Comparison of ENCODE assay signal across 35 cellular contexts in genomic region chr12:71621938-71622337, GRCh38. TPM values are rescaled to one million over a fixed set of nuclear protein-coding genes. Genes with fewer than 3 reads are reported as not detected.
DNase-seq lines count a peak whose midpoint lies in the region; ATAC-seq and TF ChIP-seq lines count a peak whose summit lies in the region.
"Had no signal": no experiment of that assay in that cellular context is flagged by ENCODE, and none has a peak within 500 bp of the region (broad histone marks: within the 10 kb centered on the region; RNA-seq: fewer than 3 reads in every experiment).

No MANE protein-coding gene starts in this region.

- no peak for TF ChIP-seq CTCF in CD8-positive, alpha-beta T cell (IDR thresholded peaks at IDR 0.05)
- TF ChIP-seq CTCF in GM20000 (IDR thresholded peaks at IDR 0.05; ENCODE audit: extremely low read depth, missing control alignments) (no peak), testis (IDR thresholded peaks at IDR 0.05) (no peak)

- 94 to 98% methylated on average over 1 of the region's 1 CpG for WGBS in testis, 2 donors

- H3K4me3 Mint-ChIP-seq in activated CD4-positive, alpha-beta T cell treated with anti-CD3 and anti-CD28 coated beads for 36 hours: no peak overlapping the region
- H3K4me3 Mint-ChIP-seq in CD8-positive, alpha-beta T cell: no peak overlapping the region
- no peak overlapping the region for H3K4me3 Mint-ChIP-seq in activated T-helper 1 cell treated with anti-CD3 and anti-CD28 coated beads, Interleukin-12 subunit alpha, Interleukin-12 subunit beta, Interleukin-2, Interleukin-4 antibody, amounts not matched to agents 30 ng/mL and 10 ng/mL and 1 ng/mL, durations not matched to agents 14 hours and 24 hours and 36 hours
- no peak overlapping the region for H3K4me3 Mint-ChIP-seq in naive B cell
- H3K4me3 Mint-ChIP-seq: H9; T-helper 2 cell treated with Interferon-gamma antibody and Interleukin-4, amounts not matched to agents 5 μg/mL and 100 μg/mL, for 36 hours; type B pancreatic cell had no signal

- CTCF ChIA-PET in activated CD4-positive, alpha-beta T cell treated with anti-CD3 and anti-CD28 coated beads for 36 hours (lab: Charles Lee): interaction anchor here (0.7 to 1.0 kb wide), 3 partner anchors 9 to 14 kb away, joined by 3 to 7 read pairs (median 3); no protein-coding TSS in a partner anchor
- CTCF ChIA-PET in CD8-positive, alpha-beta T cell (lab: Charles Lee): interaction anchor here (0.7 to 1.1 kb wide), 2 partner anchors 14 to 15 kb away, joined by 4 read pairs; no protein-coding TSS in a partner anchor

- H3K4me3 ChIP-seq in CD8-positive, alpha-beta T cell (ENCODE audit: low read depth, low read length): no peak overlapping the region
- H3K4me3 ChIP-seq in testis: no peak overlapping the region
- H3K4me3 ChIP-seq: ascending aorta, cardiac muscle cell, coronary artery, Peyer's patch, prostate gland had no signal

- H3K27me3 ChIP-seq in CD8-positive, alpha-beta T cell (ENCODE audit: insufficient read depth, low read length): no peaks in the 10 kb centered on the region
- H3K27me3 ChIP-seq in testis: no peaks in the 10 kb centered on the region
- H3K27me3 ChIP-seq: ascending aorta, cardiac muscle cell, Peyer's patch had no signal

- DNase-seq in activated CD4-positive, alpha-beta T cell treated with anti-CD3 and anti-CD28 coated beads for 36 hours: no peak
- DNase-seq in activated CD4-positive, alpha-beta T cell treated with anti-CD3 and anti-CD28 coated beads, Interleukin-2, amount 50 U/mL, for 1 hour: no peak
- no peak for DNase-seq in CD8-positive, alpha-beta T cell
- DNase-seq in activated T-helper 1 cell treated with anti-CD3 and anti-CD28 coated beads, Interleukin-12 subunit alpha, Interleukin-12 subunit beta, Interleukin-2, Interleukin-4 antibody, amounts not matched to agents 30 ng/mL and 10 ng/mL and 1 ng/mL, durations not matched to agents 14 hours and 24 hours and 36 hours (ENCODE audit: low spot score): no peak
- no peak for DNase-seq in naive B cell
- DNase-seq in kidney tubule cell (ENCODE audit: low spot score): no peak
- DNase-seq in GM20000 (ENCODE audit: low spot score): no peak
- DNase-seq in testis: no peak
- DNase-seq: activated CD4-positive, alpha-beta T cell treated with anti-CD3 and anti-CD28 coated beads for 4 hours; activated naive CD4-positive, alpha-beta T cell; activated T-cell treated with anti-CD3 and anti-CD28 coated beads, Interleukin-2, amount 50 U/mL, for 1 hour; C1 segment of cervical spinal cord; effector memory CD4-positive, alpha-beta T cell; H9; hypothalamus; KG1; NCI-H1105 treated with DMSO at 0.1 percent for 48 hours; NCI-H187 treated with DMSO at 0.1 percent for 48 hours; NCI-H2171; NCI-H82; nucleus accumbens; SHP77; stimulated activated CD4-positive, alpha-beta T cell treated with anti-CD3 and anti-CD28 coated beads, Interleukin-12 subunit alpha, Interleukin-12 subunit beta, amount 100 ng/mL, for 4 hours; stimulated activated CD4-positive, alpha-beta T cell treated with anti-CD3 and anti-CD28 coated beads, Interleukin-2, amount 100 ng/mL, for 48 hours had no signal

- no peak for ATAC-seq in activated CD4-positive, alpha-beta T cell treated with anti-CD3 and anti-CD28 coated beads for 36 hours
- no peak for ATAC-seq in CD8-positive, alpha-beta T cell
- ATAC-seq in naive B cell (ENCODE audit: low read depth in 2 of 2): no peak
- ATAC-seq: left lobe of liver, sciatic nerve had no signal

- H3K9me3 ChIP-seq in CD8-positive, alpha-beta T cell (ENCODE audit: low read length): no peaks in the 10 kb centered on the region
- H3K9me3 ChIP-seq in testis: no peaks in the 10 kb centered on the region
- H3K9me3 ChIP-seq: ascending aorta, Peyer's patch, prostate gland had no signal

- H3K36me3 ChIP-seq in CD8-positive, alpha-beta T cell (ENCODE audit: insufficient read depth, low read length): peaks cover 80% of the 10 kb centered on the region
- H3K36me3 ChIP-seq in testis (ENCODE audit: low read depth, missing control alignments): no peaks in the 10 kb centered on the region

- peaks cover 22% of the 10 kb centered on the region for H3K4me1 Mint-ChIP-seq in activated CD4-positive, alpha-beta T cell treated with anti-CD3 and anti-CD28 coated beads for 36 hours
- H3K4me1 Mint-ChIP-seq in CD8-positive, alpha-beta T cell (ENCODE audit: low read depth): peaks cover 29% of the 10 kb centered on the region
- peaks cover 21% of the 10 kb centered on the region for H3K4me1 Mint-ChIP-seq in activated T-helper 1 cell treated with anti-CD3 and anti-CD28 coated beads, Interleukin-12 subunit alpha, Interleukin-12 subunit beta, Interleukin-2, Interleukin-4 antibody, amounts not matched to agents 30 ng/mL and 10 ng/mL and 1 ng/mL, durations not matched to agents 14 hours and 24 hours and 36 hours (ENCODE audit: low read depth)
- H3K4me1 Mint-ChIP-seq in naive B cell: peaks cover 18 to 27% (median 20%) of the 10 kb centered on the region in 3 donors

- H3K27me3 Mint-ChIP-seq in activated CD4-positive, alpha-beta T cell treated with anti-CD3 and anti-CD28 coated beads for 36 hours: no peaks in the 10 kb centered on the region
- no peaks in the 10 kb centered on the region for H3K27me3 Mint-ChIP-seq in CD8-positive, alpha-beta T cell (ENCODE audit: low read depth)
- H3K27me3 Mint-ChIP-seq in activated T-helper 1 cell treated with anti-CD3 and anti-CD28 coated beads, Interleukin-12 subunit alpha, Interleukin-12 subunit beta, Interleukin-2, Interleukin-4 antibody, amounts not matched to agents 30 ng/mL and 10 ng/mL and 1 ng/mL, durations not matched to agents 14 hours and 24 hours and 36 hours (ENCODE audit: insufficient read depth): no peaks in the 10 kb centered on the region
- no peaks in the 10 kb centered on the region for H3K27me3 Mint-ChIP-seq in naive B cell
- H3K27me3 Mint-ChIP-seq: type B pancreatic cell had no signal

- POLR2A ChIA-PET in activated CD4-positive, alpha-beta T cell treated with anti-CD3 and anti-CD28 coated beads for 36 hours (lab: Charles Lee): no interaction called here
- POLR2A ChIA-PET in CD8-positive, alpha-beta T cell (lab: Charles Lee): no interaction called here

- no peaks in the 10 kb centered on the region for H3K4me1 ChIP-seq in CD8-positive, alpha-beta T cell (ENCODE audit: insufficient read depth, low read length)
- H3K4me1 ChIP-seq in testis: peaks cover 8% of the 10 kb centered on the region
- H3K4me1 ChIP-seq: Peyer's patch, prostate gland had no signal

- peak overlapping the region; percentile 32 for H3K27ac Mint-ChIP-seq in activated CD4-positive, alpha-beta T cell treated with anti-CD3 and anti-CD28 coated beads for 36 hours
- peak overlapping the region; percentile 22 for H3K27ac Mint-ChIP-seq in CD8-positive, alpha-beta T cell
- H3K27ac Mint-ChIP-seq in activated T-helper 1 cell treated with anti-CD3 and anti-CD28 coated beads, Interleukin-12 subunit alpha, Interleukin-12 subunit beta, Interleukin-2, Interleukin-4 antibody, amounts not matched to agents 30 ng/mL and 10 ng/mL and 1 ng/mL, durations not matched to agents 14 hours and 24 hours and 36 hours: peak overlapping the region; percentile 31
- H3K27ac Mint-ChIP-seq in naive B cell: peak overlapping the region; percentile 4 to 86 (median 28)
- H3K27ac Mint-ChIP-seq: T-helper 2 cell treated with Interferon-gamma antibody and Interleukin-4, amounts not matched to agents 5 μg/mL and 100 μg/mL, for 36 hours; type B pancreatic cell had no signal

- H3K27ac ChIP-seq in CD8-positive, alpha-beta T cell (ENCODE audit: low read depth, low read length): no peak overlapping the region
- no peak overlapping the region for H3K27ac ChIP-seq in testis
- H3K27ac ChIP-seq: 22Rv1, ascending aorta, cardiac muscle cell, coronary artery, HL-60, Peyer's patch, prostate gland had no signal

- intact Hi-C loops in activated CD4-positive, alpha-beta T cell treated with anti-CD3 and anti-CD28 coated beads for 36 hours (cut with DNase I, micrococcal nuclease): no loop called here
- intact Hi-C loops in CD8-positive, alpha-beta T cell (cut with DNase I, micrococcal nuclease): no loop called here
- intact Hi-C loops in activated T-helper 1 cell treated with anti-CD3 and anti-CD28 coated beads, Interleukin-12 subunit alpha, Interleukin-12 subunit beta, Interleukin-2, Interleukin-4 antibody, amounts not matched to agents 30 ng/mL and 10 ng/mL and 1 ng/mL, durations not matched to agents 14 hours and 24 hours and 36 hours (cut with micrococcal nuclease): no loop called here
- intact Hi-C loops in testis (cut with DNase I; ENCODE audit: low total_unique reads): no loop called here

- H3K9me3 Mint-ChIP-seq in activated CD4-positive, alpha-beta T cell treated with anti-CD3 and anti-CD28 coated beads for 36 hours (ENCODE audit: low read depth): no peaks in the 10 kb centered on the region
- no peaks in the 10 kb centered on the region for H3K9me3 Mint-ChIP-seq in CD8-positive, alpha-beta T cell
- no peaks in the 10 kb centered on the region for H3K9me3 Mint-ChIP-seq in activated T-helper 1 cell treated with anti-CD3 and anti-CD28 coated beads, Interleukin-12 subunit alpha, Interleukin-12 subunit beta, Interleukin-2, Interleukin-4 antibody, amounts not matched to agents 30 ng/mL and 10 ng/mL and 1 ng/mL, durations not matched to agents 14 hours and 24 hours and 36 hours
- H3K9me3 Mint-ChIP-seq in naive B cell: no peaks in the 10 kb centered on the region
- H3K9me3 Mint-ChIP-seq: H9; T-helper 2 cell treated with Interferon-gamma antibody and Interleukin-4, amounts not matched to agents 5 μg/mL and 100 μg/mL, for 36 hours; type B pancreatic cell had no signal

- H3K36me3 Mint-ChIP-seq in activated CD4-positive, alpha-beta T cell treated with anti-CD3 and anti-CD28 coated beads for 36 hours (ENCODE audit: low read depth): peaks cover 64% of the 10 kb centered on the region
- H3K36me3 Mint-ChIP-seq in CD8-positive, alpha-beta T cell: peaks cover 90% of the 10 kb centered on the region
- peaks cover 57% of the 10 kb centered on the region for H3K36me3 Mint-ChIP-seq in activated T-helper 1 cell treated with anti-CD3 and anti-CD28 coated beads, Interleukin-12 subunit alpha, Interleukin-12 subunit beta, Interleukin-2, Interleukin-4 antibody, amounts not matched to agents 30 ng/mL and 10 ng/mL and 1 ng/mL, durations not matched to agents 14 hours and 24 hours and 36 hours (ENCODE audit: low read depth)
- peaks cover 35 to 50% of the 10 kb centered on the region in 2 donors for H3K36me3 Mint-ChIP-seq in naive B cell

- no peak for TF ChIP-seq POLR2A in testis (IDR thresholded peaks at IDR 0.05)

RNA-seq across cellular contexts. Expression of gene ZFC3H1, which starts 41.7 kb away (rescaled TPM):
- total RNA-seq in activated CD4-positive, alpha-beta T cell treated with anti-CD3 and anti-CD28 coated beads for 36 hours: 10 to 100 TPM; 57.1 to 71.5 TPM
- 100 to 1,000 TPM; 118 to 121 TPM for total RNA-seq in CD8-positive, alpha-beta T cell
- 57.7 and 58.6 TPM in 2 replicates for total RNA-seq in activated T-helper 1 cell treated with anti-CD3 and anti-CD28 coated beads, Interleukin-12 subunit alpha, Interleukin-12 subunit beta, Interleukin-2, Interleukin-4 antibody, amounts not matched to agents 30 ng/mL and 10 ng/mL and 1 ng/mL, durations not matched to agents 14 hours and 24 hours and 36 hours
- polyA plus RNA-seq in naive B cell (ENCODE audit: low read depth in 6 of 6) (10 to 100 TPM; 22.9 to 46.9 (median 38.3) TPM), testis (ENCODE audit: insufficient read depth, low read depth, low replicate concordance) (24.1 TPM)
- 100 to 1,000 TPM in 1 of 2 donors, 10 to 100 TPM in 1; 83.7 to 144 TPM for total RNA-seq in testis

RNA-seq across cellular contexts. Expression of gene THAP2, which starts 42.2 kb away (rescaled TPM):
- total RNA-seq in activated CD4-positive, alpha-beta T cell treated with anti-CD3 and anti-CD28 coated beads for 36 hours: 10 to 100 TPM in 1 of 2 experiments, 1 to 10 TPM in 1; 8.7 to 11.8 TPM
- 10 to 100 TPM; 22.3 to 23.7 TPM for total RNA-seq in CD8-positive, alpha-beta T cell
- 5.7 and 5.9 TPM in 2 replicates for total RNA-seq in activated T-helper 1 cell treated with anti-CD3 and anti-CD28 coated beads, Interleukin-12 subunit alpha, Interleukin-12 subunit beta, Interleukin-2, Interleukin-4 antibody, amounts not matched to agents 30 ng/mL and 10 ng/mL and 1 ng/mL, durations not matched to agents 14 hours and 24 hours and 36 hours
- 10 to 100 TPM in 5 of 6 donors, 1 to 10 TPM in 1; 6.0 to 17.7 (median 12.2) TPM for polyA plus RNA-seq in naive B cell (ENCODE audit: low read depth in 6 of 6)
- 10 to 100 TPM in 1 of 2 donors, 1 to 10 TPM in 1; 7.7 to 13.4 TPM for total RNA-seq in testis
- polyA plus RNA-seq in testis (ENCODE audit: insufficient read depth, low read depth, low replicate concordance): 25.8 TPM
